ENCODE assay signal across 31 cellular contexts in genomic region chr5:43638556-43638955, GRCh38. TPM values are rescaled to one million over a fixed set of nuclear protein-coding genes. Genes with fewer than 3 reads are reported as not detected.
DNase-seq lines count a peak whose midpoint lies in the region; ATAC-seq, FAIRE-seq and TF ChIP-seq lines count a peak whose summit lies in the region.
"Had no signal": no experiment of that assay in that cellular context is flagged by ENCODE, and none has a peak within 500 bp of the region (broad histone marks: within the 10 kb centered on the region; RNA-seq: fewer than 3 reads in every experiment).

No MANE protein-coding gene starts in this region.

- in situ Hi-C loops in IMR-90 (cut with MboI; ENCODE audit: low sequenced_read_pairs): loop anchor here (10.0 kb wide), 2 partner anchors 696 to 1136 kb away; no protein-coding TSS in a partner anchor

- no peak overlapping the region for H2BK20ac ChIP-seq in IMR-90 (ENCODE audit: low read depth, low read length)

- peaks cover 9% of the 10 kb centered on the region for H3K4me1 ChIP-seq in IMR-90 (ENCODE audit: control insufficient read depth, insufficient read depth, low read length)
- no peaks in the 10 kb centered on the region for H3K4me1 ChIP-seq in mesenchymal stem cell (ENCODE audit: control insufficient read depth, insufficient read depth, low read depth, low read length)
- H3K4me1 ChIP-seq: BE2C, parathyroid adenoma had no signal

- intact Hi-C loops in IMR-90 (cut with micrococcal nuclease): no loop called here
- intact Hi-C loops in sciatic nerve (cut with DNase I): no loop called here

- DNase-seq in EH (ENCODE audit: low read depth) (peak; percentile 39), IMR-90 (peak; percentile 43), sciatic nerve (ENCODE audit: low spot score) (no peak), progenitor cell of endocrine pancreas (ENCODE audit: low spot score, unreplicated experiment) (no peak), NCI-H226 (no peak), mesenchymal stem cell (no peak)
- DNase-seq: ACHN; activated CD4-positive, alpha-beta T cell treated with anti-CD3 and anti-CD28 coated beads, Interleukin-2, amount 50 U/mL, for 4 hours; activated CD4-positive, CD25-positive, alpha-beta regulatory T cell; activated CD8-positive, alpha-beta memory T cell treated with anti-CD3 and anti-CD28 coated beads, Interleukin-2, amount 10 ng/mL, durations not matched to agents 7 days and 5 days; activated T-cell treated with anti-CD3 and anti-CD28 coated beads, Interleukin-2, amount 50 U/mL, for 48 hours; BE2C; CD8-positive, alpha-beta T cell; H7; hypothalamus; NCI-H1092 treated with DMSO at 0.1 percent for 48 hours; NCI-H2029; NCI-H526; PC-3; right cardiac atrium; SK-N-SH; stimulated activated CD8-positive, alpha-beta memory T cell treated with anti-CD3 and anti-CD28 coated beads, Interleukin-4, amount 100 ng/mL, for 48 hours; stomach had no signal

- H3K4me2 ChIP-seq in IMR-90 (ENCODE audit: low read depth, low read length): no peak overlapping the region
- no peak overlapping the region for H3K4me2 ChIP-seq in mesenchymal stem cell (ENCODE audit: low read length, poor library complexity, severe bottlenecking)
- H3K4me2 ChIP-seq: SK-N-SH had no signal

- peaks cover 5% of the 10 kb centered on the region for H3K36me3 Mint-ChIP-seq in progenitor cell of endocrine pancreas (ENCODE audit: insufficient read depth)

- H3K4me1 Mint-ChIP-seq in progenitor cell of endocrine pancreas (ENCODE audit: low read depth): peaks cover 6% of the 10 kb centered on the region

- H3K9ac ChIP-seq in IMR-90 (ENCODE audit: low read depth, low read length) (no peak overlapping the region), mesenchymal stem cell (ENCODE audit: low read length) (no peak overlapping the region)
- H3K9ac ChIP-seq: parathyroid adenoma, SK-N-SH had no signal

- TF ChIP-seq POLR2A in IMR-90 (IDR thresholded peaks at IDR 0.05; ENCODE audit: low read depth, low read length): no peak

- H3K4me3 ChIP-seq in IMR-90 (ENCODE audit: insufficient read depth, low read depth, low read length) (no peak overlapping the region), mesenchymal stem cell (ENCODE audit: insufficient read depth in 1 of 2, low read depth in 1 of 2, low read length in 2 of 2) (no peak overlapping the region)
- H3K4me3 ChIP-seq: esophagus muscularis mucosa, stomach, tibial nerve had no signal

- peaks cover 5% of the 10 kb centered on the region for H3K36me3 ChIP-seq in IMR-90 (ENCODE audit: control insufficient read depth, insufficient read depth, low read length)
- H3K36me3 ChIP-seq in mesenchymal stem cell (ENCODE audit: control insufficient read depth in 1 of 2, insufficient read depth in 2 of 2, low read depth in 1 of 2, low read length in 2 of 2): peaks cover 3 to 15% of the 10 kb centered on the region in 2 experiments
- H3K36me3 ChIP-seq: tibial nerve had no signal

- H2BK12ac ChIP-seq in mesenchymal stem cell (ENCODE audit: low read length in 2 of 2): no peak overlapping the region

- H2AFZ ChIP-seq in IMR-90 (replicated peaks; ENCODE audit: low read length, poor library complexity): no peak overlapping the region
- H2AFZ ChIP-seq in mesenchymal stem cell (ENCODE audit: low read depth, low read length): no peak overlapping the region
- H2AFZ ChIP-seq: parathyroid adenoma had no signal

- H3K27ac ChIP-seq in IMR-90 (ENCODE audit: insufficient read depth, low read length) (no peak overlapping the region), mesenchymal stem cell (ENCODE audit: low read length, poor library complexity, severe bottlenecking) (no peak overlapping the region)
- H3K27ac ChIP-seq: parathyroid adenoma, stomach had no signal

- no peak overlapping the region for H2AK9ac ChIP-seq in IMR-90 (replicated peaks; ENCODE audit: low read depth, low read length, poor library complexity)

- no peak overlapping the region for H2BK120ac ChIP-seq in IMR-90 (ENCODE audit: low read depth, low read length)
- H2BK120ac ChIP-seq in mesenchymal stem cell (ENCODE audit: low read depth, low read length): no peak overlapping the region

- H3K27me3 ChIP-seq in IMR-90 (ENCODE audit: control insufficient read depth, insufficient read depth, low read length) (no peaks in the 10 kb centered on the region), mesenchymal stem cell (ENCODE audit: control insufficient read depth in 1 of 2, insufficient read depth in 1 of 2, low read length in 2 of 2) (no peaks in the 10 kb centered on the region)
- H3K27me3 ChIP-seq: BE2C, esophagus muscularis mucosa, stomach, tibial nerve had no signal

- BruUV-seq in IMR-90 (replicated peaks; lab: Mats Ljungman, UMichigan): no TSS peak

- H2BK15ac ChIP-seq in IMR-90 (ENCODE audit: low read depth, low read length) (no peak overlapping the region), mesenchymal stem cell (ENCODE audit: low read depth, poor library complexity, severe bottlenecking) (no peak overlapping the region)

- no peak overlapping the region for H2BK5ac ChIP-seq in IMR-90 (ENCODE audit: low read depth, low read length, poor library complexity, severe bottlenecking)
- H2BK5ac ChIP-seq in mesenchymal stem cell (ENCODE audit: low read depth, low read length, poor library complexity, severe bottlenecking): no peak overlapping the region

- H3K4me3 Mint-ChIP-seq in progenitor cell of endocrine pancreas (ENCODE audit: low read depth): no peak overlapping the region
- H3K4me3 Mint-ChIP-seq: activated CD8-positive, alpha-beta memory T cell treated with anti-CD3 and anti-CD28 coated beads, Interleukin-2, amount 10 ng/mL, durations not matched to agents 7 days and 5 days; CD8-positive, alpha-beta T cell; central memory CD8-positive, alpha-beta T cell; dendritic cell treated with granulocyte-macrophage colony-stimulating factor and Interleukin-4, amounts not matched to agents 40 ng/mL and 50 ng/mL, for 4 days; T-helper 1 cell treated with Interleukin-12 subunit alpha and Interleukin-12 subunit beta and Interleukin-4 antibody, amounts not matched to agents 30 μg/mL and 1 μg/mL, for 36 hours had no signal

- H3K18ac ChIP-seq in IMR-90 (ENCODE audit: low read depth, low read length): no peak overlapping the region
- H3K18ac ChIP-seq in mesenchymal stem cell (ENCODE audit: low read depth in 1 of 2, low read length in 2 of 2): no peak overlapping the region

- H3K23ac ChIP-seq in IMR-90 (ENCODE audit: low read depth, low read length) (no peak overlapping the region), mesenchymal stem cell (ENCODE audit: low read length in 2 of 2) (no peak overlapping the region)

- H4K91ac ChIP-seq in IMR-90 (ENCODE audit: insufficient read depth, low read depth, low read length) (no peak overlapping the region), mesenchymal stem cell (ENCODE audit: low read length) (no peak overlapping the region)

- dilution Hi-C loops in IMR-90 (cut with HindIII; ENCODE audit: low sequenced_read_pairs, unreplicated experiment): no loop called here

- H4K5ac ChIP-seq in IMR-90 (ENCODE audit: low read depth, low read length): no peak overlapping the region

- H3K56ac ChIP-seq in IMR-90 (ENCODE audit: extremely low read depth, insufficient read depth, low read length): no peak overlapping the region

- no peaks in the 10 kb centered on the region for H3K27me3 Mint-ChIP-seq in progenitor cell of endocrine pancreas
- H3K27me3 Mint-ChIP-seq: activated CD8-positive, alpha-beta memory T cell treated with anti-CD3 and anti-CD28 coated beads, Interleukin-2, amount 10 ng/mL, durations not matched to agents 7 days and 5 days; central memory CD8-positive, alpha-beta T cell; dendritic cell treated with granulocyte-macrophage colony-stimulating factor and Interleukin-4, amounts not matched to agents 40 ng/mL and 50 ng/mL, for 4 days had no signal

- TF ChIP-seq RAD21 in IMR-90 (IDR thresholded peaks at IDR 0.05; ENCODE audit: low read length): no peak

- H3K9me3 Mint-ChIP-seq in progenitor cell of endocrine pancreas (ENCODE audit: low read depth): no peaks in the 10 kb centered on the region
- H3K9me3 Mint-ChIP-seq: CD8-positive, alpha-beta T cell; central memory CD8-positive, alpha-beta T cell; dendritic cell treated with granulocyte-macrophage colony-stimulating factor and Interleukin-4, amounts not matched to agents 40 ng/mL and 50 ng/mL, for 4 days; T-helper 1 cell treated with Interleukin-12 subunit alpha and Interleukin-12 subunit beta and Interleukin-4 antibody, amounts not matched to agents 30 μg/mL and 1 μg/mL, for 36 hours had no signal

- H3K9me3 ChIP-seq in IMR-90 (ENCODE audit: control insufficient read depth, insufficient read depth, low read length) (no peaks in the 10 kb centered on the region), mesenchymal stem cell (ENCODE audit: control insufficient read depth, low read length) (no peaks in the 10 kb centered on the region)
- H3K9me3 ChIP-seq: BE2C, esophagus muscularis mucosa, SK-N-SH, stomach, tibial nerve had no signal

- H3K4ac ChIP-seq in IMR-90 (ENCODE audit: low read depth, low read length): no peak overlapping the region
- H3K4ac ChIP-seq in mesenchymal stem cell (ENCODE audit: low read depth in 1 of 2, low read length in 2 of 2): no peak overlapping the region

- H3K27ac Mint-ChIP-seq in progenitor cell of endocrine pancreas: no peak overlapping the region
- H3K27ac Mint-ChIP-seq: activated CD8-positive, alpha-beta memory T cell treated with anti-CD3 and anti-CD28 coated beads, Interleukin-2, amount 10 ng/mL, durations not matched to agents 7 days and 5 days; T-helper 1 cell treated with Interleukin-12 subunit alpha and Interleukin-12 subunit beta and Interleukin-4 antibody, amounts not matched to agents 30 μg/mL and 1 μg/mL, for 36 hours had no signal

- H3K79me1 ChIP-seq in IMR-90 (ENCODE audit: low read depth in 1 of 2, low read length in 2 of 2) (peaks cover 9 to 38% of the 10 kb centered on the region in 2 experiments), mesenchymal stem cell (replicated peaks; ENCODE audit: low read length, poor library complexity, severe bottlenecking) (peaks cover 12% of the 10 kb centered on the region)

- no peaks in the 10 kb centered on the region for H4K20me1 ChIP-seq in IMR-90 (ENCODE audit: insufficient read depth, low read length)

- H3K14ac ChIP-seq in IMR-90 (replicated peaks; ENCODE audit: low read depth, low read length): no peak overlapping the region
- no peak overlapping the region for H3K14ac ChIP-seq in mesenchymal stem cell (ENCODE audit: low read length in 2 of 2)

- TF ChIP-seq CTCF in IMR-90 (conservative IDR thresholded peaks at IDR 0.05; ENCODE audit: low read depth, low read length): no peak
- no peak for TF ChIP-seq CTCF in progenitor cell of endocrine pancreas (IDR thresholded peaks at IDR 0.05; ENCODE audit: unreplicated experiment)

- no peak for ATAC-seq in IMR-90 (ENCODE audit: low read depth)
- peak; percentile 44 for ATAC-seq in sciatic nerve
- no peak for ATAC-seq in GM18502 (IDR thresholded peaks at IDR 0.05; ENCODE audit: poor library complexity, unreplicated experiment)
- ATAC-seq: activated CD8-positive, alpha-beta memory T cell treated with anti-CD3 and anti-CD28 coated beads, Interleukin-2, amount 10 ng/mL, durations not matched to agents 7 days and 5 days; CD8-positive, alpha-beta T cell; PC-3; right cardiac atrium had no signal

- FAIRE-seq in endometrium (lab: Jason Lieb, UNC): peak; percentile 29

- POLR2A ChIA-PET in IMR-90 (lab: Charles Lee; ENCODE audit: unreplicated experiment): no interaction called here

- CTCF ChIA-PET in IMR-90 (lab: Yijun Ruan, JAX): interaction anchor here (0.6 kb wide), 1 partner anchor 9 kb away, joined by 3 read pairs; no protein-coding TSS in a partner anchor

- H2AK5ac ChIP-seq in IMR-90 (ENCODE audit: low read depth, low read length) (no peak overlapping the region), mesenchymal stem cell (ENCODE audit: low read length, severe bottlenecking) (no peak overlapping the region)

- H3K9me1 ChIP-seq in IMR-90 (ENCODE audit: insufficient read depth, low read length): peaks cover 5% of the 10 kb centered on the region; the same call in 1 of the 2 replicates

- H4K8ac ChIP-seq in IMR-90 (ENCODE audit: low read depth in 2 of 2, low read length in 2 of 2): no peak overlapping the region
- no peak overlapping the region for H4K8ac ChIP-seq in mesenchymal stem cell (ENCODE audit: low read length)

RNA-seq across cellular contexts. Expression of gene NNT, which starts 35.6 kb away (rescaled TPM):
- total RNA-seq in IMR-90 (2012; rRNA removed): 57.2 and 58.0 TPM in 2 replicates
- 19.5 and 23.1 TPM in 2 replicates for polyA plus RNA-seq in IMR-90 (2012; rRNA removed)
- polyA plus RNA-seq in IMR-90 (2012; cell fraction: cytosol; rRNA removed): 12.4 and 12.6 TPM in 2 replicates
- polyA plus RNA-seq in IMR-90 (2012; cell fraction: nucleus; rRNA removed; ENCODE audit: low replicate concordance): 15.7 and 32.3 TPM in 2 replicates
- 38.1 TPM for total RNA-seq in sciatic nerve
- 65.3 and 67.3 TPM in 2 replicates for total RNA-seq in progenitor cell of endocrine pancreas
- polyA plus RNA-seq in mesenchymal stem cell (2013, experiment 1 of 2): 28.1 TPM
- polyA plus RNA-seq in mesenchymal stem cell (2013, experiment 2 of 2): 28.1 TPM

Comparison
In these comparisons a context has a peak if more than half of its experiments do, and no peak if none do; other contexts are left out.
1. DNase-seq: peak in EH (single experiment) and IMR-90 (single experiment); none in sciatic nerve (single experiment), progenitor cell of endocrine pancreas (single experiment), NCI-H226 (single experiment) and mesenchymal stem cell (single experiment).